Comparison of ENCODE assay signal across 9 cellular contexts in genomic region chr4:175891863-175892262, GRCh38.
DNase-seq lines count a peak whose midpoint lies in the region; ATAC-seq, FAIRE-seq and TF ChIP-seq lines count a peak whose summit lies in the region.
"Had no signal": no experiment of that assay in that cellular context is flagged by ENCODE, and none has a peak within 500 bp of the region (broad histone marks: within the 10 kb centered on the region; RNA-seq: fewer than 3 reads in every experiment).

No MANE protein-coding gene starts in this region.

- intact Hi-C loops in activated T-helper 1 cell treated with anti-CD3 and anti-CD28 coated beads, Interleukin-12 subunit alpha, Interleukin-12 subunit beta, Interleukin-2, Interleukin-4 antibody, amounts not matched to agents 30 ng/mL and 10 ng/mL and 1 ng/mL, durations not matched to agents 14 hours and 24 hours and 36 hours (cut with micrococcal nuclease), result loop anchor here (10.0 kb wide), 1 partner anchor 1527 kb away; no protein-coding TSS in a partner anchor

- ATAC-seq in GM18867 (IDR thresholded peaks at IDR 0.05; ENCODE audit: unreplicated experiment), result no peak

- H3K27me3 ChIP-seq in AG04450 (ENCODE audit: control insufficient read depth, insufficient read depth, low read length), result no peaks in the 10 kb centered on the region

- H3K36me3 Mint-ChIP-seq in activated T-helper 1 cell treated with anti-CD3 and anti-CD28 coated beads, Interleukin-12 subunit alpha, Interleukin-12 subunit beta, Interleukin-2, Interleukin-4 antibody, amounts not matched to agents 30 ng/mL and 10 ng/mL and 1 ng/mL, durations not matched to agents 14 hours and 24 hours and 36 hours (ENCODE audit: low read depth), result no peaks in the 10 kb centered on the region
- H3K36me3 Mint-ChIP-seq: activated naive CD4-positive, alpha-beta T cell treated with anti-CD3 and anti-CD28 coated beads, Interleukin-2, amount 50 U/mL, for 24 hours had no signal

- no peaks in the 10 kb centered on the region for H3K9me3 Mint-ChIP-seq in activated T-helper 1 cell treated with anti-CD3 and anti-CD28 coated beads, Interleukin-12 subunit alpha, Interleukin-12 subunit beta, Interleukin-2, Interleukin-4 antibody, amounts not matched to agents 30 ng/mL and 10 ng/mL and 1 ng/mL, durations not matched to agents 14 hours and 24 hours and 36 hours
- H3K9me3 Mint-ChIP-seq: activated naive CD4-positive, alpha-beta T cell treated with anti-CD3 and anti-CD28 coated beads, Interleukin-2, amount 50 U/mL, for 24 hours had no signal

- no peaks in the 10 kb centered on the region; the same call in 1 of the 2 replicates for H3K9me3 ChIP-seq in AG04450 (ENCODE audit: control insufficient read depth, insufficient read depth, low read length)

- POLR2A ChIA-PET in AG04450 (lab: Yijun Ruan, JAX), result no interaction called here

- no peak for DNase-seq in AG04450 (ENCODE audit: low read depth, low spot score)
- DNase-seq in GM19239 (ENCODE audit: insufficient read length, low spot score), result no peak
- peak; percentile 58 for DNase-seq in NCI-H526 treated with DMSO at 0.1 percent for 48 hours (lab: John Stamatoyannopoulos, UW)
- peak; percentile 17 for DNase-seq in fibroblast of peridontal ligament (ENCODE audit: extremely low read depth)
- DNase-seq in NCI-H226, result no peak
- no peak for DNase-seq in DMS79 (lab: John Stamatoyannopoulos, UW)
- DNase-seq in activated T-helper 1 cell treated with anti-CD3 and anti-CD28 coated beads, Interleukin-12 subunit alpha, Interleukin-12 subunit beta, Interleukin-2, Interleukin-4 antibody, amounts not matched to agents 30 ng/mL and 10 ng/mL and 1 ng/mL, durations not matched to agents 14 hours and 24 hours and 36 hours (ENCODE audit: low spot score), result no peak

- TF ChIP-seq CTCF in AG04450 (IDR thresholded peaks at IDR 0.05; ENCODE audit: low read depth, low read length), result peak; percentile 35

- H3K27ac ChIP-seq in AG04450 (ENCODE audit: low read depth, low read length), result no peak overlapping the region

- peak; percentile 18 for FAIRE-seq in GM19239 (lab: Jason Lieb, UNC)

- no peaks in the 10 kb centered on the region for H3K27me3 Mint-ChIP-seq in activated T-helper 1 cell treated with anti-CD3 and anti-CD28 coated beads, Interleukin-12 subunit alpha, Interleukin-12 subunit beta, Interleukin-2, Interleukin-4 antibody, amounts not matched to agents 30 ng/mL and 10 ng/mL and 1 ng/mL, durations not matched to agents 14 hours and 24 hours and 36 hours (ENCODE audit: insufficient read depth)
- H3K27me3 Mint-ChIP-seq: activated naive CD4-positive, alpha-beta T cell treated with anti-CD3 and anti-CD28 coated beads, Interleukin-2, amount 50 U/mL, for 24 hours had no signal

- H3K4me1 Mint-ChIP-seq in activated T-helper 1 cell treated with anti-CD3 and anti-CD28 coated beads, Interleukin-12 subunit alpha, Interleukin-12 subunit beta, Interleukin-2, Interleukin-4 antibody, amounts not matched to agents 30 ng/mL and 10 ng/mL and 1 ng/mL, durations not matched to agents 14 hours and 24 hours and 36 hours (ENCODE audit: low read depth), result no peaks in the 10 kb centered on the region
- H3K4me1 Mint-ChIP-seq: activated naive CD4-positive, alpha-beta T cell treated with anti-CD3 and anti-CD28 coated beads, Interleukin-2, amount 50 U/mL, for 24 hours had no signal

- no peak overlapping the region for H3K4me3 Mint-ChIP-seq in activated T-helper 1 cell treated with anti-CD3 and anti-CD28 coated beads, Interleukin-12 subunit alpha, Interleukin-12 subunit beta, Interleukin-2, Interleukin-4 antibody, amounts not matched to agents 30 ng/mL and 10 ng/mL and 1 ng/mL, durations not matched to agents 14 hours and 24 hours and 36 hours
- H3K4me3 Mint-ChIP-seq: activated naive CD4-positive, alpha-beta T cell treated with anti-CD3 and anti-CD28 coated beads, Interleukin-2, amount 50 U/mL, for 24 hours had no signal

- CTCF ChIA-PET in AG04450 (lab: Charles Lee), result interaction anchor here (1.2 kb wide), 1 partner anchor 11 kb away, joined by 4 read pairs; no protein-coding TSS in a partner anchor

- H3K27ac Mint-ChIP-seq in activated T-helper 1 cell treated with anti-CD3 and anti-CD28 coated beads, Interleukin-12 subunit alpha, Interleukin-12 subunit beta, Interleukin-2, Interleukin-4 antibody, amounts not matched to agents 30 ng/mL and 10 ng/mL and 1 ng/mL, durations not matched to agents 14 hours and 24 hours and 36 hours, result no peak overlapping the region
- H3K27ac Mint-ChIP-seq: activated naive CD4-positive, alpha-beta T cell treated with anti-CD3 and anti-CD28 coated beads, Interleukin-2, amount 50 U/mL, for 24 hours had no signal

- H3K4me3 ChIP-seq in AG04450 (ENCODE audit: low read depth, low read length), result no peak overlapping the region

Comparison
In these comparisons a context has a peak if more than half of its experiments do, and no peak if none do; other contexts are left out.
1. DNase-seq: peak in NCI-H526 treated with DMSO at 0.1 percent for 48 hours (single experiment) and fibroblast of peridontal ligament (single experiment); none in AG04450 (single experiment), GM19239 (single experiment), NCI-H226 (single experiment), DMS79 (single experiment) and activated T-helper 1 cell treated with anti-CD3 and anti-CD28 coated beads, Interleukin-12 subunit alpha, Interleukin-12 subunit beta, Interleukin-2, Interleukin-4 antibody, amounts not matched to agents 30 ng/mL and 10 ng/mL and 1 ng/mL, durations not matched to agents 14 hours and 24 hours and 36 hours (single experiment).